Comparison of ENCODE assay signal across 11 cellular contexts in the genomic region with DNA sequence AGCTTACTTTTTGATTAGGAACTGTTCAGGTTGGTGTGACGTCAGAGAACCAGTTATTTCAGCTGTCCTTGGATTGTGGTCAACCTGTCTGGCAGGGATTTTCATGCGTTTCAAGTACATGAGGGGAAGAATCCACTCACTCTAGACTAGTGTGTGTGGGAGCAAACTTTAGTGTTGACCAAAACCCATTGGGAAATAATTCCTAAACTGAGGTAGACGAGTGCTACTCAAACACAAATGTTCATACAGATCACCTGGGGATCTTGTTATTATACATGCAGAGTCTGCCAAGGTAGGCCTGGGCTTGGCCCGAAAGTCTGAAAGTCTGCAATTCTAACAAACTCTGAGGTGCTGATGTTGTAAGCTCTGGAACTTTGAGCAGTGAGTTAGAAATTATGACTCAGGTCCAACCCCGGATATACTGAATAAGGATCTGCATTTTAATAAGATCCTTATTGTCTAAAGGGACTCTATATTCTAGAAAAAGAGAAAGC.
DNase-seq lines count a peak whose midpoint lies in the region; ATAC-seq and TF ChIP-seq lines count a peak whose summit lies in the region.
"Had no signal": no experiment of that assay in that cellular context is flagged by ENCODE, and none has a peak within 500 bp of the region (broad histone marks: within the 10 kb centered on the region; RNA-seq: fewer than 3 reads in every experiment).

No MANE protein-coding gene starts in this region.

- H3K27me3 ChIP-seq in right atrium auricular region, result no peaks in the 10 kb centered on the region
- no peaks in the 10 kb centered on the region for H3K27me3 ChIP-seq in lower lobe of right lung (ENCODE audit: low read depth)
- no peaks in the 10 kb centered on the region for H3K27me3 ChIP-seq in dorsolateral prefrontal cortex

- no peaks in the 10 kb centered on the region for H3K36me3 ChIP-seq in right atrium auricular region
- no peaks in the 10 kb centered on the region for H3K36me3 ChIP-seq in lower lobe of right lung

- no peak for TF ChIP-seq CTCF in right atrium auricular region (IDR thresholded peaks at IDR 0.05)
- TF ChIP-seq CTCF in lower lobe of right lung (IDR thresholded peaks at IDR 0.05), result no peak
- no peak for TF ChIP-seq CTCF in activated CD8-positive, alpha-beta T cell treated with anti-CD3 and anti-CD28 coated beads for 36 hours (IDR thresholded peaks at IDR 0.05)
- TF ChIP-seq CTCF in dorsolateral prefrontal cortex (IDR thresholded peaks at IDR 0.05 in 54 of 56, conservative IDR thresholded peaks at IDR 0.05 in 2 of 56; ENCODE audit: low read depth in 1 of 56, partially characterized antibody in 56 of 56), result no peak

- intact Hi-C loops in Right ventricle myocardium superior (cut with DNase I) (loop anchor here (10.0 kb wide), 1 partner anchor 84 kb away; no protein-coding TSS in a partner anchor), lower lobe of right lung (cut with DNase I) (no loop called here), dorsolateral prefrontal cortex (cut with DNase I) (loop anchor here (5.0 to 10.0 kb wide), 3 partner anchors 84 to 556 kb away; no protein-coding TSS in a partner anchor)
- intact Hi-C loops in activated CD8-positive, alpha-beta T cell treated with anti-CD3 and anti-CD28 coated beads for 36 hours (cut with micrococcal nuclease), result no loop called here

- CTCF ChIA-PET in activated CD8-positive, alpha-beta T cell treated with anti-CD3 and anti-CD28 coated beads for 36 hours (lab: Charles Lee), result interaction anchor here (0.9 to 1.0 kb wide), 3 partner anchors 13 to 63 kb away, joined by 3 to 6 read pairs (median 3); no protein-coding TSS in a partner anchor

- H3K27ac ChIP-seq in right atrium auricular region, result no peak overlapping the region
- H3K27ac ChIP-seq in epithelial cell of prostate, result peak overlapping the region; percentile 51
- H3K27ac ChIP-seq in lower lobe of right lung, result no peak overlapping the region
- H3K27ac ChIP-seq in dorsolateral prefrontal cortex, result no peak overlapping the region

- peaks cover 2% of the 10 kb centered on the region for H3K4me1 Mint-ChIP-seq in activated CD8-positive, alpha-beta T cell treated with anti-CD3 and anti-CD28 coated beads for 36 hours (ENCODE audit: low read depth)

- no peak for DNase-seq in Right ventricle myocardium superior
- DNase-seq in right atrium auricular region (ENCODE audit: low spot score), result no peak
- no peak for DNase-seq in epithelial cell of prostate (ENCODE audit: low read depth, low spot score)
- DNase-seq in lower lobe of right lung, result peak; percentile 56
- DNase-seq in activated CD8-positive, alpha-beta T cell treated with anti-CD3 and anti-CD28 coated beads for 36 hours, result no peak
- no peak for DNase-seq in T-helper 9 cell
- DNase-seq in dorsolateral prefrontal cortex, result no peak
- DNase-seq: amygdala; effector memory CD8-positive, alpha-beta T cell; NCI-H345 had no signal

- H3K4me1 ChIP-seq in right atrium auricular region, result peaks cover 0 to 11% of the 10 kb centered on the region in 2 donors
- peaks cover 4% of the 10 kb centered on the region for H3K4me1 ChIP-seq in lower lobe of right lung

- no peaks in the 10 kb centered on the region for H3K9me3 ChIP-seq in right atrium auricular region
- H3K9me3 ChIP-seq in lower lobe of right lung, result no peaks in the 10 kb centered on the region

- H3K4me3 ChIP-seq in right atrium auricular region, result no peak overlapping the region
- H3K4me3 ChIP-seq in lower lobe of right lung, result no peak overlapping the region
- H3K4me3 ChIP-seq in dorsolateral prefrontal cortex, result no peak overlapping the region

- no peaks in the 10 kb centered on the region for H3K9me3 Mint-ChIP-seq in activated CD8-positive, alpha-beta T cell treated with anti-CD3 and anti-CD28 coated beads for 36 hours
- H3K9me3 Mint-ChIP-seq: effector memory CD8-positive, alpha-beta T cell had no signal

- H3K36me3 Mint-ChIP-seq in activated CD8-positive, alpha-beta T cell treated with anti-CD3 and anti-CD28 coated beads for 36 hours (ENCODE audit: low read depth), result no peaks in the 10 kb centered on the region

- ATAC-seq in Right ventricle myocardium superior (ENCODE audit: poor library complexity) (peak; percentile 57), lower lobe of right lung (peak; percentile 90 to 92), HG03108 (IDR thresholded peaks at IDR 0.05; ENCODE audit: unreplicated experiment) (no peak)
- no peak for ATAC-seq in activated CD8-positive, alpha-beta T cell treated with anti-CD3 and anti-CD28 coated beads for 36 hours
- ATAC-seq: effector memory CD8-positive, alpha-beta T cell had no signal

- H3K4me3 Mint-ChIP-seq in activated CD8-positive, alpha-beta T cell treated with anti-CD3 and anti-CD28 coated beads for 36 hours, result no peak overlapping the region
- H3K4me3 Mint-ChIP-seq: effector memory CD8-positive, alpha-beta T cell had no signal

- H3K27me3 Mint-ChIP-seq in activated CD8-positive, alpha-beta T cell treated with anti-CD3 and anti-CD28 coated beads for 36 hours, result peaks cover 3% of the 10 kb centered on the region
- H3K27me3 Mint-ChIP-seq: effector memory CD8-positive, alpha-beta T cell had no signal

- no peak overlapping the region for H3K27ac Mint-ChIP-seq in activated CD8-positive, alpha-beta T cell treated with anti-CD3 and anti-CD28 coated beads for 36 hours
- H3K27ac Mint-ChIP-seq: effector memory CD8-positive, alpha-beta T cell had no signal

- POLR2A ChIA-PET in activated CD8-positive, alpha-beta T cell treated with anti-CD3 and anti-CD28 coated beads for 36 hours (lab: Charles Lee), result no interaction called here

Comparison
In these comparisons a context has a peak if more than half of its experiments do, and no peak if none do; other contexts are left out.
1. ATAC-seq: peak in Right ventricle myocardium superior (single experiment) and lower lobe of right lung (2 of 2); none in HG03108 (single experiment) and activated CD8-positive, alpha-beta T cell treated with anti-CD3 and anti-CD28 coated beads for 36 hours (single experiment).
2. intact Hi-C loops: an anchor here in Right ventricle myocardium superior (10.0 kb wide) and dorsolateral prefrontal cortex (5.0 to 10.0 kb wide); none called in lower lobe of right lung and activated CD8-positive, alpha-beta T cell treated with anti-CD3 and anti-CD28 coated beads for 36 hours.